In the genomic region with DNA sequence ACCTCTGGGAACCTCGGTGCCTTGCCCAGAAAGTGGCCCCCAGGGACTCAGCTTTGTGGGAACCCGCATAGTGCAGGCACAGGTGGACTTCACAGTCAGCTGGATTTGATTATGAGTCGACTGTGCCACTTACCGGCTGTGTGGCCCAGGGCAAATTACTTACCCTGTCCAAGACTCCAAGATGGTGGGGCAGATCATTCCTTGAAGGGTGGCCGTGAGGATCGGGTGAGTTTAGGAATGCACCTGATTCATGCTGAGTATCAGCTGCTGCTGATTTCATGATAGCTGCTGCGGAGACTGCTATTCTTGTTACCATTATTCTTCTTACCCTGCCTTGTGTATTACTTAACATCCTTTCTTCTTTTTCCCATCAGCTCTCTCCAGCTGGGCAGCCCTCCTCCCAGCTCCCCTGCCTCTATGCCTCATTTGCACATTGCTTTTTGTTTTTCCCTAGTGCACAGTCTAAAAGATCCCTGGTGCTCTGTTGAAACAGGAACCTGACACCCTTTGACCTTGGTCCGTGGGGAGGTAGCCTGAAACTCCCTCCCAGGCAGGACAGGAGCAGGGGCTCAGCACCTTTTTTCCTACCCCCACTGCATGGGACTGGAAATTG, we compare ENCODE assay signal across 1 cellular context.
TF ChIP-seq lines count a peak whose summit lies in the region.

No MANE protein-coding gene starts in this region.

TF ChIP-seq in HepG2, 621 proteins besides CTCF, POLR2A, EP300 and RAD21 (continued from another document):
- TF ChIP-seq ZMYM4 (CRISPR knock-in tag; IDR thresholded peaks at IDR 0.05) (peak; percentile 63; the same call in 1 of the 2 replicates), PHB2 (IDR thresholded peaks at IDR 0.05; ENCODE audit: partially characterized antibody) (no peak), ZFP37 (CRISPR knock-in tag; IDR thresholded peaks at IDR 0.05; ENCODE audit: borderline replicate concordance) (no peak), ZBTB7B (CRISPR knock-in tag; IDR thresholded peaks at IDR 0.05) (peak; percentile 66), ARNT (IDR thresholded peaks at IDR 0.05) (no peak), SOX5 (CRISPR knock-in tag; IDR thresholded peaks at IDR 0.05; ENCODE audit: borderline replicate concordance) (peak; percentile 61; the same call in 1 of the 2 replicates)
- TF ChIP-seq, protein P1, sequence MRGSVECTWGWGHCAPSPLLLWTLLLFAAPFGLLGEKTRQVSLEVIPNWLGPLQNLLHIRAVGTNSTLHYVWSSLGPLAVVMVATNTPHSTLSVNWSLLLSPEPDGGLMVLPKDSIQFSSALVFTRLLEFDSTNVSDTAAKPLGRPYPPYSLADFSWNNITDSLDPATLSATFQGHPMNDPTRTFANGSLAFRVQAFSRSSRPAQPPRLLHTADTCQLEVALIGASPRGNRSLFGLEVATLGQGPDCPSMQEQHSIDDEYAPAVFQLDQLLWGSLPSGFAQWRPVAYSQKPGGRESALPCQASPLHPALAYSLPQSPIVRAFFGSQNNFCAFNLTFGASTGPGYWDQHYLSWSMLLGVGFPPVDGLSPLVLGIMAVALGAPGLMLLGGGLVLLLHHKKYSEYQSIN (CRISPR knock-in tag; IDR thresholded peaks at IDR 0.05; ENCODE audit: borderline replicate concordance) = no peak
- TF ChIP-seq, protein P2, sequence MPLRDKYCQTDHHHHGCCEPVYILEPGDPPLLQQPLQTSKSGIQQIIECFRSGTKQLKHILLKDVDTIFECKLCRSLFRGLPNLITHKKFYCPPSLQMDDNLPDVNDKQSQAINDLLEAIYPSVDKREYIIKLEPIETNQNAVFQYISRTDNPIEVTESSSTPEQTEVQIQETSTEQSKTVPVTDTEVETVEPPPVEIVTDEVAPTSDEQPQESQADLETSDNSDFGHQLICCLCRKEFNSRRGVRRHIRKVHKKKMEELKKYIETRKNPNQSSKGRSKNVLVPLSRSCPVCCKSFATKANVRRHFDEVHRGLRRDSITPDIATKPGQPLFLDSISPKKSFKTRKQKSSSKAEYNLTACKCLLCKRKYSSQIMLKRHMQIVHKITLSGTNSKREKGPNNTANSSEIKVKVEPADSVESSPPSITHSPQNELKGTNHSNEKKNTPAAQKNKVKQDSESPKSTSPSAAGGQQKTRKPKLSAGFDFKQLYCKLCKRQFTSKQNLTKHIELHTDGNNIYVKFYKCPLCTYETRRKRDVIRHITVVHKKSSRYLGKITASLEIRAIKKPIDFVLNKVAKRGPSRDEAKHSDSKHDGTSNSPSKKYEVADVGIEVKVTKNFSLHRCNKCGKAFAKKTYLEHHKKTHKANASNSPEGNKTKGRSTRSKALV (CRISPR knock-in tag; IDR thresholded peaks at IDR 0.05) = 0 out of 2 replicates have a peak, but pooled peaks have one; percentile 38
- TF ChIP-seq, protein P3, sequence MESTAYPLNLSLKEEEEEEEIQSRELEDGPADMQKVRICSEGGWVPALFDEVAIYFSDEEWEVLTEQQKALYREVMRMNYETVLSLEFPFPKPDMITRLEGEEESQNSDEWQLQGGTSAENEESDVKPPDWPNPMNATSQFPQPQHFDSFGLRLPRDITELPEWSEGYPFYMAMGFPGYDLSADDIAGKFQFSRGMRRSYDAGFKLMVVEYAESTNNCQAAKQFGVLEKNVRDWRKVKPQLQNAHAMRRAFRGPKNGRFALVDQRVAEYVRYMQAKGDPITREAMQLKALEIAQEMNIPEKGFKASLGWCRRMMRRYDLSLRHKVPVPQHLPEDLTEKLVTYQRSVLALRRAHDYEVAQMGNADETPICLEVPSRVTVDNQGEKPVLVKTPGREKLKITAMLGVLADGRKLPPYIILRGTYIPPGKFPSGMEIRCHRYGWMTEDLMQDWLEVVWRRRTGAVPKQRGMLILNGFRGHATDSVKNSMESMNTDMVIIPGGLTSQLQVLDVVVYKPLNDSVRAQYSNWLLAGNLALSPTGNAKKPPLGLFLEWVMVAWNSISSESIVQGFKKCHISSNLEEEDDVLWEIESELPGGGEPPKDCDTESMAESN (CRISPR knock-in tag; conservative IDR thresholded peaks at IDR 0.05) = 0 out of 2 replicates have a peak, but pooled peaks have one; percentile 70
- TF ChIP-seq, protein P4, sequence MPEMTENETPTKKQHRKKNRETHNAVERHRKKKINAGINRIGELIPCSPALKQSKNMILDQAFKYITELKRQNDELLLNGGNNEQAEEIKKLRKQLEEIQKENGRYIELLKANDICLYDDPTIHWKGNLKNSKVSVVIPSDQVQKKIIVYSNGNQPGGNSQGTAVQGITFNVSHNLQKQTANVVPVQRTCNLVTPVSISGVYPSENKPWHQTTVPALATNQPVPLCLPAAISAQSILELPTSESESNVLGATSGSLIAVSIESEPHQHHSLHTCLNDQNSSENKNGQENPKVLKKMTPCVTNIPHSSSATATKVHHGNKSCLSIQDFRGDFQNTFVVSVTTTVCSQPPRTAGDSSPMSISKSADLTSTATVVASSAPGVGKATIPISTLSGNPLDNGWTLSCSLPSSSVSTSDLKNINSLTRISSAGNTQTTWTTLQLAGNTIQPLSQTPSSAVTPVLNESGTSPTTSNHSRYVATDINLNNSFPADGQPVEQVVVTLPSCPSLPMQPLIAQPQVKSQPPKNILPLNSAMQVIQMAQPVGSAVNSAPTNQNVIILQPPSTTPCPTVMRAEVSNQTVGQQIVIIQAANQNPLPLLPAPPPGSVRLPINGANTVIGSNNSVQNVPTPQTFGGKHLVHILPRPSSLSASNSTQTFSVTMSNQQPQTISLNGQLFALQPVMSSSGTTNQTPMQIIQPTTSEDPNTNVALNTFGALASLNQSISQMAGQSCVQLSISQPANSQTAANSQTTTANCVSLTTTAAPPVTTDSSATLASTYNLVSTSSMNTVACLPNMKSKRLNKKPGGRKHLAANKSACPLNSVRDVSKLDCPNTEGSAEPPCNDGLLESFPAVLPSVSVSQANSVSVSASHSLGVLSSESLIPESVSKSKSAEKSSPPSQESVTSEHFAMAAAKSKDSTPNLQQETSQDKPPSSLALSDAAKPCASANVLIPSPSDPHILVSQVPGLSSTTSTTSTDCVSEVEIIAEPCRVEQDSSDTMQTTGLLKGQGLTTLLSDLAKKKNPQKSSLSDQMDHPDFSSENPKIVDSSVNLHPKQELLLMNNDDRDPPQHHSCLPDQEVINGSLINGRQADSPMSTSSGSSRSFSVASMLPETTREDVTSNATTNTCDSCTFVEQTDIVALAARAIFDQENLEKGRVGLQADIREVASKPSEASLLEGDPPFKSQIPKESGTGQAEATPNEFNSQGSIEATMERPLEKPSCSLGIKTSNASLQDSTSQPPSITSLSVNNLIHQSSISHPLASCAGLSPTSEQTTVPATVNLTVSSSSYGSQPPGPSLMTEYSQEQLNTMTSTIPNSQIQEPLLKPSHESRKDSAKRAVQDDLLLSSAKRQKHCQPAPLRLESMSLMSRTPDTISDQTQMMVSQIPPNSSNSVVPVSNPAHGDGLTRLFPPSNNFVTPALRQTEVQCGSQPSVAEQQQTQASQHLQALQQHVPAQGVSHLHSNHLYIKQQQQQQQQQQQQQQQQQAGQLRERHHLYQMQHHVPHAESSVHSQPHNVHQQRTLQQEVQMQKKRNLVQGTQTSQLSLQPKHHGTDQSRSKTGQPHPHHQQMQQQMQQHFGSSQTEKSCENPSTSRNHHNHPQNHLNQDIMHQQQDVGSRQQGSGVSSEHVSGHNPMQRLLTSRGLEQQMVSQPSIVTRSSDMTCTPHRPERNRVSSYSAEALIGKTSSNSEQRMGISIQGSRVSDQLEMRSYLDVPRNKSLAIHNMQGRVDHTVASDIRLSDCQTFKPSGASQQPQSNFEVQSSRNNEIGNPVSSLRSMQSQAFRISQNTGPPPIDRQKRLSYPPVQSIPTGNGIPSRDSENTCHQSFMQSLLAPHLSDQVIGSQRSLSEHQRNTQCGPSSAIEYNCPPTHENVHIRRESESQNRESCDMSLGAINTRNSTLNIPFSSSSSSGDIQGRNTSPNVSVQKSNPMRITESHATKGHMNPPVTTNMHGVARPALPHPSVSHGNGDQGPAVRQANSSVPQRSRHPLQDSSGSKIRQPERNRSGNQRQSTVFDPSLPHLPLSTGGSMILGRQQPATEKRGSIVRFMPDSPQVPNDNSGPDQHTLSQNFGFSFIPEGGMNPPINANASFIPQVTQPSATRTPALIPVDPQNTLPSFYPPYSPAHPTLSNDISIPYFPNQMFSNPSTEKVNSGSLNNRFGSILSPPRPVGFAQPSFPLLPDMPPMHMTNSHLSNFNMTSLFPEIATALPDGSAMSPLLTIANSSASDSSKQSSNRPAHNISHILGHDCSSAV (CRISPR knock-in tag; IDR thresholded peaks at IDR 0.05; ENCODE audit: borderline replicate concordance) = no peak
